ENCODE assay signal across 8 cellular contexts in the genomic region with DNA sequence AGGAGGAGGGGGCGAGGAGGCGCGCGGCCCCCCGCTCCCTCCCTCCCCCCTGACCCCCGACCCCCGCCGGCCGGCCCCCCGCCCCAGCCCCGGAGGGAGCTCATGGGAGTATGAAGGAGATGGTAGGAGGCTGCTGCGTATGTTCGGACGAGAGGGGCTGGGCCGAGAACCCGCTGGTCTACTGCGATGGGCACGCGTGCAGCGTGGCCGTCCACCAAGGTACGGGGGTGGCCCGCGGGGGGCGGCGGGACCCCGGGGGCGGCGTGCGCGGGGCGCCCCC. TPM values are rescaled to one million over a fixed set of nuclear protein-coding genes. Genes with fewer than 3 reads are reported as not detected.
DNase-seq lines count a peak whose midpoint lies in the region; ATAC-seq and TF ChIP-seq lines count a peak whose summit lies in the region.

No MANE protein-coding gene starts in this region.

- no peak overlapping the region for H3K27ac ChIP-seq in SJCRH30
- peak overlapping the region; percentile 97 to 99 for H3K27ac ChIP-seq in esophagus (ENCODE audit: low read depth in 2 of 2, low read length in 1 of 2)
- peak overlapping the region; percentile 79 for H3K27ac ChIP-seq in rectal smooth muscle tissue (ENCODE audit: low read depth, low read length)

- no peak overlapping the region for H3K9ac ChIP-seq in rectal smooth muscle tissue (ENCODE audit: low read length)

- TF ChIP-seq CTCF in GM12864 (IDR thresholded peaks at IDR 0.05; ENCODE audit: low read depth, low read length, missing control alignments), result no peak

- ATAC-seq in HG03097 (IDR thresholded peaks at IDR 0.05; ENCODE audit: low FRiP score, unreplicated experiment) (no peak), GM21737 (IDR thresholded peaks at IDR 0.05; ENCODE audit: unreplicated experiment) (no peak)

- H3K9me3 ChIP-seq in SJCRH30 (replicated peaks), result no peaks in the 10 kb centered on the region
- no peaks in the 10 kb centered on the region for H3K9me3 ChIP-seq in esophagus (ENCODE audit: control insufficient read depth in 2 of 2, insufficient read depth in 1 of 2, low read depth in 1 of 2, low read length in 1 of 2)

- no peaks in the 10 kb centered on the region for H3K27me3 ChIP-seq in SJCRH30
- H3K27me3 ChIP-seq in esophagus (ENCODE audit: control insufficient read depth in 1 of 2, insufficient read depth in 2 of 2, low read length in 2 of 2), result no peaks in the 10 kb centered on the region
- H3K27me3 ChIP-seq in rectal smooth muscle tissue (ENCODE audit: control insufficient read depth, insufficient read depth, low read length), result no peaks in the 10 kb centered on the region

- 0 to 1% methylated on average over 15 to 26 of the region's 32 CpGs for WGBS in esophagus, 2 donors

- no peak for DNase-seq in GM12864 (ENCODE audit: low read depth)
- DNase-seq in SJCRH30, result peak in 1 of 2 experiments; percentile 25
- no peak for DNase-seq in stimulated activated CD4-positive, alpha-beta T cell treated with anti-CD3 and anti-CD28 coated beads, Interleukin-2, amount 100 ng/mL, for 24 hours
- DNase-seq in stimulated activated naive CD4-positive, alpha-beta T cell treated with Interleukin-2 at 50 U/mL for 16 hours (lab: John Stamatoyannopoulos, UW), result no peak

- peaks cover 18% of the 10 kb centered on the region for H3K4me1 ChIP-seq in SJCRH30
- peaks cover 10 to 11% of the 10 kb centered on the region in 2 donors for H3K4me1 ChIP-seq in esophagus (ENCODE audit: control insufficient read depth in 2 of 2, insufficient read depth in 2 of 2, low read length in 1 of 2)
- H3K4me1 ChIP-seq in rectal smooth muscle tissue (ENCODE audit: control insufficient read depth, insufficient read depth, low read length), result peaks cover 14% of the 10 kb centered on the region

- H3K36me3 ChIP-seq in SJCRH30 (no peaks in the 10 kb centered on the region), esophagus (ENCODE audit: control insufficient read depth in 2 of 2, insufficient read depth in 2 of 2, low read length in 1 of 2) (peaks cover 3 to 17% of the 10 kb centered on the region in 2 donors), rectal smooth muscle tissue (ENCODE audit: control insufficient read depth, insufficient read depth, low read length) (peaks cover 16% of the 10 kb centered on the region)

- H3K4me3 ChIP-seq in GM12864 (ENCODE audit: low read depth, low read length) (peak overlapping the region; percentile 89), SJCRH30 (peak overlapping the region; percentile 82), esophagus (ENCODE audit: low read depth in 1 of 2, low read length in 2 of 2) (peak overlapping the region; percentile 71 to 92), rectal smooth muscle tissue (ENCODE audit: low read length) (peak overlapping the region; percentile 62)

RNA-seq across cellular contexts. Expression of a gene that starts 0.4 kb away (rescaled TPM):
- total RNA-seq in SJCRH30 (2014; rRNA removed; shearing (Covaris generic)), result 24.2 and 35.5 TPM in 2 replicates
- 10 to 100 TPM; 20.9 to 66.1 TPM for polyA plus RNA-seq in esophagus

RNA-seq across cellular contexts. Expression of a gene that starts 24.7 kb away (rescaled TPM):
- 11.6 and 14.5 TPM in 2 replicates for total RNA-seq in SJCRH30 (2014; rRNA removed; shearing (Covaris generic))
- 10 to 100 TPM; 14.5 to 28.5 TPM for polyA plus RNA-seq in esophagus

RNA-seq across cellular contexts. Expression of a gene that starts 30.7 kb away (rescaled TPM):
- 6.1 and 6.6 TPM in 2 replicates for total RNA-seq in SJCRH30 (2014; rRNA removed; shearing (Covaris generic))
- 1 to 10 TPM; 1.1 to 1.9 TPM for polyA plus RNA-seq in esophagus

RNA-seq across cellular contexts. Expression of a gene that starts 42.7 kb away (rescaled TPM):
- 10.7 and 13.8 TPM in 2 replicates for total RNA-seq in SJCRH30 (2014; rRNA removed; shearing (Covaris generic))
- polyA plus RNA-seq in esophagus, result 10 to 100 TPM in 1 of 2 donors, 1 to 10 TPM in 1; 9.4 to 22.4 TPM

RNA-seq across cellular contexts. Expression of a gene that starts 47.1 kb away (rescaled TPM):
- 239 and 280 TPM in 2 replicates for total RNA-seq in SJCRH30 (2014; rRNA removed; shearing (Covaris generic))
- 100 to 1,000 TPM; 198 to 204 TPM for polyA plus RNA-seq in esophagus
